In the genomic region with DNA sequence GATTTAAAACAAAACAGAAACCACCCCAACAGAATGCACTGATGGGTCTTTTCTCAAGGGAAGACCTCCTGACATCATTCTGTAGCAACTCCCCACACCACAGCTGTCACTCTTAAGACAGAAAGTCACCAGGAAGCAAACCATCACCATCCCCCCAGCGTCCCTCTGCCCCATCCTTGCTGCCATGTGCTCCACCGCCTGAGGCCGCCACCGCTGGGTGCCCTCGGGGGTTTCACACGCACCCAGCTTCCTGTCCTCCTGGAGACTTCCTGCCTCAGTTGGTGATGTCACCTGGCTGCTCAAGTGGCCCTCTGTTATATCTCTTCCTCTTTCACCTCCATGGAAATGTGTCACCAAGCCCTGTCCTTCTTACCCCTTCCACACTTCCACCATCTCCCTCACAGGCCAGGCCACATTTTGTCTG, we compare ENCODE assay signal across 8 cellular contexts.
DNase-seq lines count a peak whose midpoint lies in the region; ATAC-seq, FAIRE-seq and TF ChIP-seq lines count a peak whose summit lies in the region.

No MANE protein-coding gene starts in this region.

- H3K27ac Mint-ChIP-seq in activated naive CD4-positive, alpha-beta T cell treated with anti-CD3 and anti-CD28 coated beads, Interleukin-2, amount 10 ng/mL, durations not matched to agents 7 days and 5 days: peak overlapping the region; percentile 95

- peak overlapping the region; percentile 64 for H3K4me3 Mint-ChIP-seq in activated naive CD4-positive, alpha-beta T cell treated with anti-CD3 and anti-CD28 coated beads, Interleukin-2, amount 10 ng/mL, durations not matched to agents 7 days and 5 days

- peak; percentile 99 for FAIRE-seq in GM18507 (lab: Jason Lieb, UNC)

- H3K27me3 Mint-ChIP-seq in activated naive CD4-positive, alpha-beta T cell treated with anti-CD3 and anti-CD28 coated beads, Interleukin-2, amount 10 ng/mL, durations not matched to agents 7 days and 5 days: no peaks in the 10 kb centered on the region

- intact Hi-C loops in left ventricle myocardium inferior (cut with micrococcal nuclease): no loop called here
- intact Hi-C loops in Right ventricle myocardium superior (cut with DNase I): no loop called here

- peaks cover 92% of the 10 kb centered on the region for H3K4me1 Mint-ChIP-seq in activated naive CD4-positive, alpha-beta T cell treated with anti-CD3 and anti-CD28 coated beads, Interleukin-2, amount 10 ng/mL, durations not matched to agents 7 days and 5 days

- DNase-seq in GM18507 (ENCODE audit: extremely low spot score, insufficient read length, low read depth) (peak; percentile 76), SIG-M5 treated with dmso at 0.1 percent for 504 hours (lab: John Stamatoyannopoulos, UW; ENCODE audit: unreplicated experiment) (peak; percentile 75), left ventricle myocardium inferior (no peak), NCI-H2196 treated with DMSO at 0.1 percent for 48 hours (lab: John Stamatoyannopoulos, UW; ENCODE audit: unreplicated experiment) (no peak), Right ventricle myocardium superior (no peak)
- DNase-seq in activated naive CD4-positive, alpha-beta T cell treated with anti-CD3 and anti-CD28 coated beads, Interleukin-2, amount 10 ng/mL, durations not matched to agents 7 days and 5 days: peak; percentile 94
- peak; percentile 67 to 68 for DNase-seq in stimulated activated CD8-positive, alpha-beta memory T cell treated with anti-CD3 and anti-CD28 coated beads, Interleukin-15, amount 100 ng/mL, for 4 hours (ENCODE audit: low read depth in 2 of 2)

- no peak for TF ChIP-seq CTCF in left ventricle myocardium inferior (IDR thresholded peaks at IDR 0.05; ENCODE audit: borderline replicate concordance)

- peaks cover 31% of the 10 kb centered on the region for H3K4me1 ChIP-seq in left ventricle myocardium inferior

- no peaks in the 10 kb centered on the region for H3K27me3 ChIP-seq in left ventricle myocardium inferior (ENCODE audit: low read depth)

- CTCF ChIA-PET in activated naive CD4-positive, alpha-beta T cell treated with anti-CD3 and anti-CD28 coated beads, Interleukin-2, amount 10 ng/mL, durations not matched to agents 7 days and 5 days (lab: Charles Lee): interaction anchor here (1.0 to 2.0 kb wide), 6 partner anchors 9 to 112 kb away, joined by 3 to 7 read pairs (median 4); a partner anchor contains a TSS

- H3K36me3 ChIP-seq in left ventricle myocardium inferior: peaks cover 5% of the 10 kb centered on the region

- no peak overlapping the region for H3K4me3 ChIP-seq in left ventricle myocardium inferior

- H3K9me3 Mint-ChIP-seq in activated naive CD4-positive, alpha-beta T cell treated with anti-CD3 and anti-CD28 coated beads, Interleukin-2, amount 10 ng/mL, durations not matched to agents 7 days and 5 days: no peaks in the 10 kb centered on the region

- H3K36me3 Mint-ChIP-seq in activated naive CD4-positive, alpha-beta T cell treated with anti-CD3 and anti-CD28 coated beads, Interleukin-2, amount 10 ng/mL, durations not matched to agents 7 days and 5 days: peaks cover 82% of the 10 kb centered on the region

- no peaks in the 10 kb centered on the region for H3K9me3 ChIP-seq in left ventricle myocardium inferior (replicated peaks)

- H3K27ac ChIP-seq in left ventricle myocardium inferior (replicated peaks): no peak overlapping the region

- peak; percentile 92 for ATAC-seq in HG02938 (IDR thresholded peaks at IDR 0.05; ENCODE audit: unreplicated experiment)
- no peak for ATAC-seq in Right ventricle myocardium superior (ENCODE audit: poor library complexity)

Comparison
In these comparisons a context has a peak if more than half of its experiments do, and no peak if none do; other contexts are left out.
1. DNase-seq: peak in GM18507 (single experiment), SIG-M5 treated with dmso at 0.1 percent for 504 hours (single experiment), activated naive CD4-positive, alpha-beta T cell treated with anti-CD3 and anti-CD28 coated beads, Interleukin-2, amount 10 ng/mL, durations not matched to agents 7 days and 5 days (single experiment) and stimulated activated CD8-positive, alpha-beta memory T cell treated with anti-CD3 and anti-CD28 coated beads, Interleukin-15, amount 100 ng/mL, for 4 hours (2 of 2); none in left ventricle myocardium inferior (single experiment), NCI-H2196 treated with DMSO at 0.1 percent for 48 hours (single experiment) and Right ventricle myocardium superior (single experiment).